1 cellular context compared by ENCODE assay signal in the genomic region with DNA sequence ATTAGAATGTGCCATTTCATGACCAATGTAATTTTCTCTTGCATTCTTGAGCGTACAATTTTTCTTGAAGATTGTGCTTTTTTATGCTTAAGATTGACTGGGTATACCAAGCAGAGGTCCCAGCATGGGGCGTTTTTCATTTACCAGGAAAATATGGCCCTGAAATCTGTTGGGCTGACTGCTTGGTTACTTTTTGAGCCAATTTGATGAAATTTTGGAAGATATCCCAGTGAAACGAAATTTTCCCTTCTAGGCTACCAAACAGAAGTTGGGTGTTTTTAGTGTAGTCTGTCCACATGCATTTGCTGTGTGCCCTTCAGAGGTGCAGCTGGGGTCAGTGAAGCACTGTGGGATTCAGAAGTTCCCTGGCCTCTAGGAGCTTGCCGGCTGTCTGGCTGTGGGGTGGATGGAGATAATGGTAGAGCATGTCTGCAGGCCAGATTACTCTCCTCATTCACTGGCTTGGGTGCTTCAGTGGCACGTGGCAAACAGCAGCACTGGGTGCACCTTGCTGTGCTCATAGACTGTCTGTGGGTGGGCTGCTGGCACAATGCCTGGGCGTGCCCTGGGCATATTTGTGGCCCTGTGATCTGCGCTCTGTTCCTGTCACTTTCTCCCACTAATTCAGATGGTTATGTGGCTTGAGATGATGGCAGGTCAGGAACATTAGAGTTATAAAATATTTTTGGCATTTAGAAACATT.
TF ChIP-seq lines count a peak whose summit lies in the region.

No MANE protein-coding gene starts in this region.

TF ChIP-seq in SK-N-SH treated with all-trans-retinoic acid at 6 μM for 48 hours, 23 proteins besides CTCF, POLR2A, EP300 and RAD21 (continued from another document):
- no peak for TF ChIP-seq TSHZ2 (CRISPR knock-in tag; IDR thresholded peaks at IDR 0.05)
TF ChIP-seq in SK-N-SH treated with all-trans-retinoic acid at 6 μM for 48 hours: peak in this region for 0.
